ENCODE assay signal across 1 cellular context in the genomic region with DNA sequence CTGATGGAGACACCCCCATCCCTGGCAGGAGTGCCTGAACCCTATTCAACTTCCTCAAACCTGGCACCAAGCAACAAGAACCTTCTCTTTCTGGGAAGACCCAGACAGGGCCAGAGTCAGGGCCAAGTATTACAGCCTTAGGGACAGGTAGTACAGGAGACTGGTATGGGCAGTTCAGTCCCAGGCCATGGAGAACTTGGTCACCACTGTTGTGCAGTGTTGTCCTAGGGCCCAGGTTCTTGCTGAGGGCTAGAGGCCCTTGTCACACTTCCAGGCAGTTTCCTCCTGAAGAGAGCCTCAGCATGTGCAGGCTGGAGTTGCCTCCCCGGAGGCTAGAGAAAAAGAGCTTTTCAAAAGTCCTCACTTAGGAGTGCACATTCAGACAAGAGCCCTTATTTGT. TPM values are rescaled to one million over a fixed set of nuclear protein-coding genes. Genes with fewer than 3 reads are reported as not detected.
"Had no signal": no experiment of that assay in that cellular context is flagged by ENCODE, and none has a peak within 500 bp of the region (broad histone marks: within the 10 kb centered on the region; RNA-seq: fewer than 3 reads in every experiment).

No MANE protein-coding gene starts in this region.

RNA-seq across cellular contexts. Expression of a gene that starts 28.7 kb away (rescaled TPM):
- total RNA-seq: cardiac muscle cell had no signal
